ENCODE assay signal across 8 cellular contexts in genomic region chr9:36189978-36190377, GRCh38. TPM values are rescaled to one million over a fixed set of nuclear protein-coding genes. Genes with fewer than 3 reads are reported as not detected.
DNase-seq lines count a peak whose midpoint lies in the region; TF ChIP-seq lines count a peak whose summit lies in the region.

No MANE protein-coding gene starts in this region.

- TF ChIP-seq CTCF in astrocyte of the spinal cord (IDR thresholded peaks at IDR 0.05; ENCODE audit: low read depth, low read length) (no peak), vagina (IDR thresholded peaks at IDR 0.05) (no peak), lower leg skin (IDR thresholded peaks at IDR 0.05) (no peak)

- in situ Hi-C loops in astrocyte of the spinal cord (cut with HindIII; ENCODE audit: low sequenced_read_pairs), result no loop called here

- whole genome bisulfite sequencing in lower leg skin, 2 donors, result 6 to 12% methylated on average over 9 of the region's 9 CpGs

- H3K4me3 ChIP-seq in astrocyte of the spinal cord (ENCODE audit: low read depth, low read length), result peak overlapping the region; percentile 64
- peak overlapping the region; percentile 80 to 84 for H3K4me3 ChIP-seq in vagina
- no peak overlapping the region for H3K4me3 ChIP-seq in lower leg skin (ENCODE audit: low read depth, poor library complexity, severe bottlenecking)

- H3K27ac ChIP-seq in vagina, result peak overlapping the region; percentile 90

- POLR2A ChIA-PET in HEK293T (lab: Yijun Ruan, JAX), result interaction anchor here (0.6 to 2.2 kb wide), 14 partner anchors 12 to 376 kb away, joined by 3 to 9 read pairs (median 4); partner anchors contain the start of genes CCIN, HINT2 and RNF38

- H3K27me3 ChIP-seq in vagina, result no peaks in the 10 kb centered on the region

- intact Hi-C loops in vagina (cut with DNase I) (no loop called here), posterior cingulate gyrus (cut with DNase I) (loop anchor here (2.0 kb wide), 1 partner anchor 69 kb away; the partner anchor contains the start of gene GNE), lower leg skin (cut with DNase I; ENCODE audit: low total_unique reads) (no loop called here)

- H3K4me1 ChIP-seq in vagina, result peaks cover 42% of the 10 kb centered on the region

- TF ChIP-seq POLR2A in vagina (IDR thresholded peaks at IDR 0.05) (no peak), lower leg skin (IDR thresholded peaks at IDR 0.05) (no peak)

- no peaks in the 10 kb centered on the region for H3K9me3 ChIP-seq in vagina

- CTCF ChIA-PET in HEK293T (lab: Yijun Ruan, JAX), result interaction anchor here (0.6 to 1.0 kb wide), 5 partner anchors 80 to 1951 kb away, joined by 3 to 5 read pairs (median 3); no protein-coding TSS in a partner anchor

- peak; percentile 24 for DNase-seq in A172 (ENCODE audit: low spot score)
- no peak for DNase-seq in HEK293T (ENCODE audit: extremely low spot score)
- no peak for DNase-seq in astrocyte of the spinal cord (ENCODE audit: low read depth, low spot score)
- peak; percentile 54 for DNase-seq in medulla oblongata (ENCODE audit: extremely low spot score)
- no peak for DNase-seq in vagina (ENCODE audit: extremely low spot score in 2 of 2)
- DNase-seq in posterior cingulate gyrus, result no peak
- DNase-seq in NCI-H2107 treated with DMSO at 0.1 percent for 48 hours (lab: John Stamatoyannopoulos, UW; ENCODE audit: unreplicated experiment), result no peak
- no peak for DNase-seq in lower leg skin (ENCODE audit: low spot score in 2 of 2)

- no peaks in the 10 kb centered on the region for H3K36me3 ChIP-seq in vagina

TF ChIP-seq in HEK293T, 16 proteins besides CTCF, POLR2A, EP300 and RAD21:
- TF ChIP-seq, protein P1, sequence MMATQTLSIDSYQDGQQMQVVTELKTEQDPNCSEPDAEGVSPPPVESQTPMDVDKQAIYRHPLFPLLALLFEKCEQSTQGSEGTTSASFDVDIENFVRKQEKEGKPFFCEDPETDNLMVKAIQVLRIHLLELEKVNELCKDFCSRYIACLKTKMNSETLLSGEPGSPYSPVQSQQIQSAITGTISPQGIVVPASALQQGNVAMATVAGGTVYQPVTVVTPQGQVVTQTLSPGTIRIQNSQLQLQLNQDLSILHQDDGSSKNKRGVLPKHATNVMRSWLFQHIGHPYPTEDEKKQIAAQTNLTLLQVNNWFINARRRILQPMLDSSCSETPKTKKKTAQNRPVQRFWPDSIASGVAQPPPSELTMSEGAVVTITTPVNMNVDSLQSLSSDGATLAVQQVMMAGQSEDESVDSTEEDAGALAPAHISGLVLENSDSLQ (IDR thresholded peaks at IDR 0.05), result no peak
- 0 out of 2 replicates have a peak, but pooled peaks have one; percentile 9 for TF ChIP-seq L3MBTL2 (conservative IDR thresholded peaks at IDR 0.05)

RNA-seq across cellular contexts. Expression of gene CLTA, which starts 0.7 kb away (rescaled TPM):
- total RNA-seq in A172 (2014; rRNA removed; shearing (Covaris generic)), result 499 and 646 TPM in 2 replicates
- total RNA-seq in vagina (199 TPM), lower leg skin (100 to 1,000 TPM; 162 to 240 (median 213) TPM)

RNA-seq across cellular contexts. Expression of gene CCIN, which starts 20.8 kb away (rescaled TPM):
- 0.34 and 0.36 TPM in 2 replicates for total RNA-seq in A172 (2014; rRNA removed; shearing (Covaris generic))
- total RNA-seq in vagina (not detected), lower leg skin (not detected)

RNA-seq across cellular contexts. Expression of gene GLIPR2, which starts 53.4 kb away (rescaled TPM):
- total RNA-seq in A172 (2014; rRNA removed; shearing (Covaris generic)), result 17.6 and 24.3 TPM in 2 replicates
- total RNA-seq in vagina, result 34.9 TPM
- total RNA-seq in lower leg skin, result 10 to 100 TPM in 1 of 4 donors, 1 to 10 TPM in 3; 5.2 to 10.1 (median 6.5) TPM

Comparison
In these comparisons a context has a peak if more than half of its experiments do, and no peak if none do; other contexts are left out.
1. DNase-seq: peak in A172 (single experiment) and medulla oblongata (single experiment); none in HEK293T (single experiment), astrocyte of the spinal cord (single experiment), vagina (0 of 2), posterior cingulate gyrus (0 of 10), NCI-H2107 treated with DMSO at 0.1 percent for 48 hours (single experiment) and lower leg skin (0 of 2).